Comparison of ENCODE assay signal across 21 cellular contexts in the genomic region with DNA sequence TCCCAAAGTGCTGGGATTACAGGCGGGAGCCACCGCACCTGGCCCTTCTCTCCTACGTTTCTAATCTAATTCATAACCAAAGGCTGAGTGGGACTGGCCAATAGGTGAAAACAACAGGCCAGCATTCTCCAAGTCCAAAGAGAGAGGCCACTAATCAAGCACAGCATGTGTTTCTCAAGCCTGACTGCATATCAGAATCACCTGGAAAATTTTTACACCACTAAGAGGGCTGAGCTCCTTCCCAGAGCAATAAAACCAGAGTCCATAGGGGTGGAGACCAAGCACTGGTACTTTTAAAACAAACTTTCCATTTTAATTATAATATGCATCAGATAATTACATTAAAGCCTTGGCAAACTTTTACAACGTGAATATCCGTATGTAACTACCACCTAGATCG.
"Had no signal": no experiment of that assay in that cellular context is flagged by ENCODE, and none has a peak within 500 bp of the region (broad histone marks: within the 10 kb centered on the region; RNA-seq: fewer than 3 reads in every experiment).

No MANE protein-coding gene starts in this region.

- H3K36me3 ChIP-seq: left lung, ovary, right lobe of liver, suprapubic skin, vagina had no signal

- H3K4me3 ChIP-seq: left lung, ovary, right lobe of liver, smooth muscle cell, suprapubic skin, vagina had no signal

- H3K27me3 ChIP-seq: left lung, ovary, right lobe of liver, suprapubic skin, vagina had no signal

- DNase-seq: kidney; left lung; mesenchymal stem cell; naive thymus-derived CD8-positive, alpha-beta T cell; occipital lobe; ovary; posterior cingulate gyrus; retina; right lobe of liver; stimulated activated CD4-positive, alpha-beta T cell treated with anti-CD3 and anti-CD28 coated beads, Interleukin-12 subunit alpha, Interleukin-12 subunit beta, amount 100 ng/mL, for 4 hours; stimulated activated CD4-positive, alpha-beta T cell treated with anti-CD3 and anti-CD28 coated beads, Interleukin-1b, Interleukin-23, amount 100 ng/mL, for 48 hours; stimulated activated CD4-positive, alpha-beta T cell treated with anti-CD3 and anti-CD28 coated beads, Interleukin-4, amount 100 ng/mL, for 1 hour; stimulated activated CD8-positive, alpha-beta memory T cell treated with anti-CD3 and anti-CD28 coated beads, Interleukin-4, amount 100 ng/mL, for 48 hours; stimulated activated naive CD4-positive, alpha-beta T cell; stimulated activated naive CD8-positive, alpha-beta T cell treated with anti-CD3 and anti-CD28 coated beads, Interleukin-15, amount 100 ng/mL, for 72 hours; trophoblast cell had no signal

- H3K9me3 ChIP-seq: left lung, ovary, right lobe of liver, suprapubic skin, vagina had no signal

- FAIRE-seq: colon, frontal cortex, kidney had no signal

- H3K27ac ChIP-seq: left lung, ovary, right lobe of liver, suprapubic skin, vagina had no signal

- ATAC-seq: left lung; naive thymus-derived CD8-positive, alpha-beta T cell; right lobe of liver; stimulated activated naive CD8-positive, alpha-beta T cell treated with anti-CD3 and anti-CD28 coated beads, Interleukin-15, amount 100 ng/mL, for 72 hours had no signal
